18 cellular contexts compared by ENCODE assay signal in the genomic region with DNA sequence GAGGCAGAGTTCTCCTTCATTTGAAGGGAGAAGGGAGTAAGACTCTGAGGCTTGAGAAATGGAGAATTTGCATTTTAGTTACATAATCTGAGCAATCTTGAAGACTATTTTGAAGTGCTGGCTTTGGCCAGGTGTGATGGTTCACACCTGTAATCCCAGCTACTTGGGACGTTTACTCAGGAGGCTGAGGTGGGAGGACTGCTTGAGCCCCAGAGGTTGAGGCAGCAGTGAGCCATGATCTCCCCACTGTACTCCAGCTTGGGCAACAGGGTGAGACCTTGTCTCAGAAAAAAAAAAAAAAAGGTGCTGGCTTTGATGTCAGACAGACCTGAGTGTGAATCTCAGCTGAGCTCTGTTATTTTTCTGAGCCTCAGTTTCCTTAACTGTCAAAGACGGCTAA. TPM values are rescaled to one million over a fixed set of nuclear protein-coding genes. Genes with fewer than 3 reads are reported as not detected.
A peak's percentile ranks its signal among the peaks of the same experiment; 100 is the strongest.
DNase-seq lines count a peak whose midpoint lies in the region; ATAC-seq, FAIRE-seq and TF ChIP-seq lines count a peak whose summit lies in the region.
"Had no signal": no experiment of that assay in that cellular context is flagged by ENCODE, and none has a peak within 500 bp of the region (broad histone marks: within the 10 kb centered on the region; RNA-seq: fewer than 3 reads in every experiment).

No MANE protein-coding gene starts in this region.

- no peaks in the 10 kb centered on the region for H3K27me3 ChIP-seq in ascending aorta
- H3K27me3 ChIP-seq in lung (ENCODE audit: control insufficient read depth, insufficient read depth): no peaks in the 10 kb centered on the region
- H3K27me3 ChIP-seq in stomach: no peaks in the 10 kb centered on the region
- H3K27me3 ChIP-seq: cardiac muscle cell, pancreas had no signal

- TF ChIP-seq EP300 in stomach (IDR thresholded peaks at IDR 0.05): no peak

- intact Hi-C loops in ascending aorta (cut with DNase I): loop anchor here (10.0 kb wide), 1 partner anchor 1480 kb away; the partner anchor contains the start of gene SMIM29
- intact Hi-C loops in stomach (cut with DNase I; ENCODE audit: low total_unique reads): no loop called here

- 86 to 87% methylated on average over 2 of the region's 2 CpGs for WGBS in lung, 2 donors
- WGBS in stomach, 5 donors: 80 to 94% (median 89%) methylated on average over 2 of the region's 2 CpGs

- H3K27ac ChIP-seq in KOPT-K1 (ENCODE audit: low read depth, low read length, poor library complexity, severe bottlenecking) (peak overlapping the region; percentile 99), ascending aorta (peak overlapping the region; percentile 100), lung (ENCODE audit: low read depth in 1 of 2, low read length in 1 of 2) (peak overlapping the region; percentile 30 to 99), stomach (peak overlapping the region in 4 of 5 donors; percentile 100)

- no peak overlapping the region for H3K4me3 ChIP-seq in ascending aorta
- no peak overlapping the region for H3K4me3 ChIP-seq in lung
- no peak overlapping the region for H3K4me3 ChIP-seq in stomach
- H3K4me3 ChIP-seq: cardiac muscle cell, pancreas had no signal

- ATAC-seq in lung (ENCODE audit: insufficient read depth, low FRiP score) (no peak), HG02870 (IDR thresholded peaks at IDR 0.05; ENCODE audit: unreplicated experiment) (no peak)
- ATAC-seq: activated CD8-positive, alpha-beta T cell treated with anti-CD3 and anti-CD28 coated beads for 36 hours; pancreas had no signal

- TF ChIP-seq CTCF in ascending aorta (IDR thresholded peaks at IDR 0.05) (no peak), lung (IDR thresholded peaks at IDR 0.05; ENCODE audit: control extremely low read depth, extremely low read depth) (no peak), stomach (IDR thresholded peaks at IDR 0.05) (no peak)

- DNase-seq in ascending aorta (ENCODE audit: low spot score in 2 of 2) (no peak), lung (ENCODE audit: low spot score) (no peak), stomach (no peak), GM12892 (ENCODE audit: insufficient read length) (no peak), NCI-H1694 treated with DMSO at 0.1 percent for 48 hours (lab: John Stamatoyannopoulos, UW) (no peak), NCI-H2081 treated with DMSO at 0.1 percent for 48 hours (lab: John Stamatoyannopoulos, UW) (no peak)
- DNase-seq: activated CD8-positive, alpha-beta T cell treated with anti-CD3 and anti-CD28 coated beads for 36 hours; activated effector memory CD4-positive, alpha-beta T cell treated with anti-CD3 and anti-CD28 coated beads, Interleukin-2, amount 50 U/mL, for 16 hours; EL; NCI-H1436; NCI-H69; pancreas; stimulated activated CD8-positive, alpha-beta memory T cell treated with anti-CD3 and anti-CD28 coated beads, Interleukin-4, amount 100 ng/mL, for 48 hours had no signal

- no peaks in the 10 kb centered on the region for H3K9me3 ChIP-seq in KOPT-K1 (ENCODE audit: insufficient read depth, low read length, poor library complexity, severe bottlenecking)
- no peaks in the 10 kb centered on the region for H3K9me3 ChIP-seq in ascending aorta
- H3K9me3 ChIP-seq in lung (ENCODE audit: control insufficient read depth in 2 of 2, insufficient read depth in 1 of 2, low read length in 1 of 2): no peaks in the 10 kb centered on the region
- no peaks in the 10 kb centered on the region for H3K9me3 ChIP-seq in stomach
- H3K9me3 ChIP-seq: pancreas had no signal

- TF ChIP-seq POLR2A in stomach (IDR thresholded peaks at IDR 0.05) (no peak), GM12892 (IDR thresholded peaks at IDR 0.05; ENCODE audit: low read depth, low read length) (no peak)

- H3K4me1 ChIP-seq in ascending aorta: peaks cover 52 to 54% of the 10 kb centered on the region in 2 donors
- H3K4me1 ChIP-seq in lung (ENCODE audit: control insufficient read depth in 2 of 2, insufficient read depth in 2 of 2, low read length in 2 of 2): peaks cover 21 to 44% of the 10 kb centered on the region in 2 donors
- peaks cover 80 to 96% (median 94%) of the 10 kb centered on the region in 4 donors for H3K4me1 ChIP-seq in stomach

- FAIRE-seq in GM12892 (lab: Jason Lieb, UNC): no peak
- FAIRE-seq: pancreas had no signal

- H3K36me3 ChIP-seq in KOPT-K1 (ENCODE audit: insufficient read depth, low read length): no peaks in the 10 kb centered on the region
- no peaks in the 10 kb centered on the region for H3K36me3 ChIP-seq in ascending aorta
- H3K36me3 ChIP-seq in lung (ENCODE audit: control insufficient read depth in 2 of 2, insufficient read depth in 2 of 2, low read length in 2 of 2): no peaks in the 10 kb centered on the region
- H3K36me3 ChIP-seq in stomach: no peaks in the 10 kb centered on the region
- H3K36me3 ChIP-seq: cardiac muscle cell, pancreas had no signal

RNA-seq across cellular contexts. Expression of gene ARMC12, which starts 12.4 kb away (rescaled TPM):
- not detected for total RNA-seq in ascending aorta
- total RNA-seq in lung: under 1 TPM; 0.20 to 0.52 TPM
- 1 to 10 TPM; 1.0 to 1.1 TPM for polyA plus RNA-seq in lung
- not detected for total RNA-seq in stomach
- 1 to 10 TPM; 1.1 to 2.5 (median 2.0) TPM for polyA plus RNA-seq in stomach
- 0.30 TPM for polyA plus RNA-seq in GM12892 (2012; ENCODE audit: missing spikeins)

RNA-seq across cellular contexts. Expression of gene FKBP5, which starts 35.8 kb away (rescaled TPM):
- 112 TPM for total RNA-seq in ascending aorta
- total RNA-seq in lung: 100 to 1,000 TPM in 1 of 2 donors, 10 to 100 TPM in 1; 25.9 to 184 TPM
- polyA plus RNA-seq in lung: 100 to 1,000 TPM in 1 of 2 donors, 10 to 100 TPM in 1; 27.7 to 245 TPM
- 100 to 1,000 TPM in 4 of 5 donors, 10 to 100 TPM in 1; 68.1 to 209 (median 168) TPM for total RNA-seq in stomach
- polyA plus RNA-seq in stomach: 10 to 100 TPM; 89.2 to 97.2 (median 91.1) TPM
- polyA plus RNA-seq in GM12892 (2012; ENCODE audit: missing spikeins): 34.9 TPM

RNA-seq across cellular contexts. Expression of gene CLPSL2, which starts 51.9 kb away (rescaled TPM):
- total RNA-seq in ascending aorta (not detected), lung (not detected), stomach (not detected)
- polyA plus RNA-seq in lung (not detected), stomach (not detected)
- not detected for polyA plus RNA-seq in GM12892 (2012; ENCODE audit: missing spikeins)
- total RNA-seq: activated CD8-positive, alpha-beta T cell treated with anti-CD3 and anti-CD28 coated beads for 36 hours; cardiac muscle cell; left lobe of liver had no signal
- polyA plus RNA-seq: BJ had no signal

RNA-seq across cellular contexts. Expression of gene CLPSL1, which starts 56.3 kb away (rescaled TPM):
- total RNA-seq in ascending aorta (not detected), lung (not detected), stomach (not detected)
- polyA plus RNA-seq in lung (not detected), stomach (not detected)
- not detected for polyA plus RNA-seq in GM12892 (2012; ENCODE audit: missing spikeins)
- total RNA-seq: activated CD8-positive, alpha-beta T cell treated with anti-CD3 and anti-CD28 coated beads for 36 hours; cardiac muscle cell; left lobe of liver had no signal
- polyA plus RNA-seq: BJ, cardiac muscle cell had no signal
